Comparison of ENCODE assay signal across 10 cellular contexts in genomic region chr20:54474866-54475265, GRCh38. TPM values are rescaled to one million over a fixed set of nuclear protein-coding genes. Genes with fewer than 3 reads are reported as not detected.
DNase-seq lines count a peak whose midpoint lies in the region; TF ChIP-seq lines count a peak whose summit lies in the region.
"Had no signal": no experiment of that assay in that cellular context is flagged by ENCODE, and none has a peak within 500 bp of the region (broad histone marks: within the 10 kb centered on the region; RNA-seq: fewer than 3 reads in every experiment).

No MANE protein-coding gene starts in this region.

- TF ChIP-seq POLR2A in testis (IDR thresholded peaks at IDR 0.05), result no peak

- H3K27ac ChIP-seq in HUES64 (ENCODE audit: low read depth, low read length) (no peak overlapping the region), ectodermal cell (ENCODE audit: insufficient read depth, low read depth, low read length, poor library complexity, severe bottlenecking) (no peak overlapping the region), mesendoderm (ENCODE audit: low read depth, low read length) (no peak overlapping the region), testis (no peak overlapping the region)

- TF ChIP-seq CTCF in testis (IDR thresholded peaks at IDR 0.05), result no peak

- H2BK120ac ChIP-seq in mesendoderm (ENCODE audit: low read depth, low read length), result no peak overlapping the region

- 11% methylated on average over 4 of the region's 10 CpGs for WGBS in HUES64
- 4 to 7% methylated on average over 10 of the region's 10 CpGs for WGBS in ectodermal cell, 2 experiments
- WGBS in mesendoderm (ENCODE audit: extremely low coverage, insufficient coverage, low lambda C conversion rate), result no CpG with 5 or more reads among the region's 10 CpGs
- WGBS in testis, 2 donors, result 2 to 6% methylated on average over 6 to 10 of the region's 10 CpGs

- H3K9me3 ChIP-seq in HUES64 (ENCODE audit: insufficient read depth, low read depth, low read length) (no peaks in the 10 kb centered on the region), ectodermal cell (ENCODE audit: control insufficient read depth, low read length) (no peaks in the 10 kb centered on the region), testis (no peaks in the 10 kb centered on the region)

- H3K79me1 ChIP-seq in mesendoderm (ENCODE audit: low read length), result no peaks in the 10 kb centered on the region

- H3K4me1 ChIP-seq in HUES64 (ENCODE audit: insufficient read depth, low read length) (peaks cover 30% of the 10 kb centered on the region), ectodermal cell (ENCODE audit: control insufficient read depth, insufficient read depth, low read length) (peaks cover 18% of the 10 kb centered on the region), mesendoderm (ENCODE audit: control insufficient read depth, low read depth, low read length) (peaks cover 1% of the 10 kb centered on the region), testis (peaks cover 4% of the 10 kb centered on the region)

- no peak overlapping the region for H3K4ac ChIP-seq in mesendoderm (ENCODE audit: low read depth, low read length)

- H3K79me2 ChIP-seq in mesendoderm (ENCODE audit: control insufficient read depth, insufficient read depth, low read length), result no peaks in the 10 kb centered on the region

- H3K4me3 ChIP-seq in HUES64 (ENCODE audit: low read length), result peak overlapping the region; percentile 99
- peak overlapping the region; percentile 94 for H3K4me3 ChIP-seq in ectodermal cell (ENCODE audit: insufficient read depth, low read depth, low read length)
- peak overlapping the region; percentile 35 for H3K4me3 ChIP-seq in mesendoderm (ENCODE audit: low read length)
- peak overlapping the region; percentile 43 to 64 for H3K4me3 ChIP-seq in testis

- H4K8ac ChIP-seq in mesendoderm (ENCODE audit: low read depth, low read length), result no peak overlapping the region

- peaks cover 42% of the 10 kb centered on the region for H3K27me3 ChIP-seq in HUES64 (ENCODE audit: insufficient read depth, low read length)
- H3K27me3 ChIP-seq in ectodermal cell (ENCODE audit: control insufficient read depth, insufficient read depth, low read length, poor library complexity, severe bottlenecking), result peaks cover 36% of the 10 kb centered on the region
- H3K27me3 ChIP-seq in mesendoderm (ENCODE audit: insufficient read depth, low read length, poor library complexity), result no peaks in the 10 kb centered on the region
- H3K27me3 ChIP-seq in testis, result no peaks in the 10 kb centered on the region

- H3K4me2 ChIP-seq in mesendoderm (ENCODE audit: low read length), result peak overlapping the region; percentile 63

- H3K36me3 ChIP-seq in HUES64 (ENCODE audit: insufficient read depth, low read length) (no peaks in the 10 kb centered on the region), ectodermal cell (ENCODE audit: control insufficient read depth, insufficient read depth, low read length) (no peaks in the 10 kb centered on the region), mesendoderm (ENCODE audit: control insufficient read depth, insufficient read depth, low read length) (no peaks in the 10 kb centered on the region), testis (ENCODE audit: low read depth, missing control alignments) (no peaks in the 10 kb centered on the region)

- peak overlapping the region; percentile 77 for H3K18ac ChIP-seq in mesendoderm (ENCODE audit: low read length)

- no peak overlapping the region for H2BK5ac ChIP-seq in mesendoderm (ENCODE audit: low read length)

- H3K56ac ChIP-seq in mesendoderm (ENCODE audit: low read length), result peak overlapping the region; percentile 59

- no peak overlapping the region for H2AK5ac ChIP-seq in mesendoderm (ENCODE audit: low read length)

- H4K5ac ChIP-seq in mesendoderm (ENCODE audit: low read length), result no peak overlapping the region

- H2BK15ac ChIP-seq in mesendoderm (replicated peaks; ENCODE audit: low read depth), result no peak overlapping the region

- H3K9ac ChIP-seq in HUES64 (ENCODE audit: low read depth, low read length), result no peak overlapping the region
- H3K9ac ChIP-seq in mesendoderm (ENCODE audit: low read length), result peak overlapping the region; percentile 39

- peak; percentile 37 for DNase-seq in mesendoderm
- DNase-seq in testis, result no peak
- DNase-seq in effector CD8-positive, alpha-beta T cell (lab: John Stamatoyannopoulos, UW), result no peak
- no peak for DNase-seq in activated CD4-positive, CD25-positive, alpha-beta regulatory T cell treated with anti-CD3 and anti-CD28 coated beads, Interleukin-2, amount 50 U/mL, for 72 hours
- DNase-seq in NCI-H510A treated with DMSO at 0.1 percent for 48 hours (lab: John Stamatoyannopoulos, UW), result no peak
- DNase-seq: amniotic stem cell; SHP77 treated with DMSO at 0.1 percent for 48 hours; stimulated activated CD4-positive, alpha-beta T cell treated with anti-CD3 and anti-CD28 coated beads, Interleukin-4, amount 100 ng/mL, for 4 hours had no signal

- intact Hi-C loops in testis (cut with DNase I; ENCODE audit: low total_unique reads), result no loop called here

- no peak overlapping the region for H3K23ac ChIP-seq in mesendoderm (ENCODE audit: low read length)

RNA-seq across cellular contexts. Expression of gene DOK5, which starts 0.5 kb away (rescaled TPM):
- polyA plus RNA-seq in HUES64 (2013, experiment 1 of 2), result 6.7 TPM
- 7.7 TPM for polyA plus RNA-seq in HUES64 (2013, experiment 2 of 2)
- polyA plus RNA-seq in ectodermal cell (2013, experiment 1 of 4), result 31.2 TPM
- 32.3 TPM for polyA plus RNA-seq in ectodermal cell (2013, experiment 2 of 4)
- polyA plus RNA-seq in ectodermal cell (2013, experiment 3 of 4), result 23.5 TPM
- 28.0 TPM for polyA plus RNA-seq in ectodermal cell (2013, experiment 4 of 4)
- 14.2 TPM for polyA plus RNA-seq in mesendoderm (2013, experiment 1 of 2)
- 14.5 TPM for polyA plus RNA-seq in mesendoderm (2013, experiment 2 of 2)
- total RNA-seq in testis, result 1 to 10 TPM; 1.0 to 1.7 TPM
- 3.1 TPM for polyA plus RNA-seq in testis (ENCODE audit: insufficient read depth, low read depth, low replicate concordance)

Comparison
In these comparisons a context has a peak if more than half of its experiments do, and no peak if none do; other contexts are left out.
1. H3K4me3 ChIP-seq: peak in every context shown above with its lines; median percentile 99 in HUES64; 94 in ectodermal cell; 54 in testis; 35 in mesendoderm.